Comparison of ENCODE assay signal across 12 cellular contexts in genomic region chr14:61253064-61253753, GRCh38. TPM values are rescaled to one million over a fixed set of nuclear protein-coding genes. Genes with fewer than 3 reads are reported as not detected.
DNase-seq lines count a peak whose midpoint lies in the region; ATAC-seq, FAIRE-seq and TF ChIP-seq lines count a peak whose summit lies in the region.
"Had no signal": no experiment of that assay in that cellular context is flagged by ENCODE, and none has a peak within 500 bp of the region (broad histone marks: within the 10 kb centered on the region; RNA-seq: fewer than 3 reads in every experiment).

No MANE protein-coding gene starts in this region.

- peaks cover under 1% of the 10 kb centered on the region for H3K27me3 ChIP-seq in left ventricle myocardium inferior (ENCODE audit: low read depth)
- no peaks in the 10 kb centered on the region for H3K27me3 ChIP-seq in right atrium auricular region
- peaks cover 9% of the 10 kb centered on the region for H3K27me3 ChIP-seq in NT2/D1 (ENCODE audit: insufficient read depth, insufficient read length)
- H3K27me3 ChIP-seq: cardiac muscle cell, Peyer's patch had no signal

- H3K9me3 ChIP-seq in left ventricle myocardium inferior (replicated peaks) (no peaks in the 10 kb centered on the region), right atrium auricular region (no peaks in the 10 kb centered on the region), NT2/D1 (ENCODE audit: insufficient read depth, low read length) (no peaks in the 10 kb centered on the region)
- H3K9me3 ChIP-seq: Peyer's patch, thoracic aorta had no signal

- H3K27ac Mint-ChIP-seq in brain: peak overlapping the region in 3 of 5 experiments; percentile 16 to 60 (median 52)

- peaks cover 0 to 3% (median 0%) of the 10 kb centered on the region in 5 experiments for H3K9me3 Mint-ChIP-seq in brain

- DNase-seq in left ventricle myocardium inferior: no peak
- no peak for DNase-seq in right atrium auricular region (ENCODE audit: low spot score)
- no peak for DNase-seq in NT2/D1 (ENCODE audit: low read depth, low spot score)
- no peak for DNase-seq in urothelium cell line (ENCODE audit: low spot score)
- DNase-seq in central memory CD4-positive, alpha-beta T cell: no peak
- no peak for DNase-seq in activated effector memory CD4-positive, alpha-beta T cell treated with Interleukin-2 at 50 U/mL for 16 hours

- peak; percentile 74 for FAIRE-seq in urothelium cell line (lab: Jason Lieb, UNC)

- H3K27ac ChIP-seq in left ventricle myocardium inferior (replicated peaks) (no peak overlapping the region), right atrium auricular region (no peak overlapping the region)
- H3K27ac ChIP-seq: cardiac muscle cell, Peyer's patch, thoracic aorta had no signal

- no peak for ATAC-seq in GM19467 (IDR thresholded peaks at IDR 0.05; ENCODE audit: unreplicated experiment)

- no peak overlapping the region for H3K4me3 ChIP-seq in left ventricle myocardium inferior
- no peak overlapping the region for H3K4me3 ChIP-seq in right atrium auricular region
- H3K4me3 ChIP-seq in NT2/D1 (ENCODE audit: insufficient read length, low read depth): no peak overlapping the region
- H3K4me3 ChIP-seq: cardiac muscle cell, Peyer's patch, thoracic aorta had no signal

- H3K4me3 Mint-ChIP-seq in brain: no peak overlapping the region

- H3K36me3 ChIP-seq in left ventricle myocardium inferior: no peaks in the 10 kb centered on the region
- no peaks in the 10 kb centered on the region for H3K36me3 ChIP-seq in right atrium auricular region
- H3K36me3 ChIP-seq in NT2/D1 (ENCODE audit: insufficient read depth, insufficient read length, low read length): no peaks in the 10 kb centered on the region
- H3K36me3 ChIP-seq: cardiac muscle cell, Peyer's patch, thoracic aorta had no signal

- H3K9ac ChIP-seq in NT2/D1 (ENCODE audit: insufficient read length, low read depth): peak overlapping the region; percentile 32

- peaks cover 20% of the 10 kb centered on the region for H3K27me3 Mint-ChIP-seq in brain

- H3K4me1 ChIP-seq in left ventricle myocardium inferior: no peaks in the 10 kb centered on the region
- no peaks in the 10 kb centered on the region for H3K4me1 ChIP-seq in right atrium auricular region
- H3K4me1 ChIP-seq in NT2/D1 (ENCODE audit: insufficient read depth, insufficient read length): no peaks in the 10 kb centered on the region
- H3K4me1 ChIP-seq: Peyer's patch had no signal

- H3K4me1 Mint-ChIP-seq in brain: peaks cover 24% of the 10 kb centered on the region

- H3K36me3 Mint-ChIP-seq in brain: no peaks in the 10 kb centered on the region

- peak; percentile 35 for TF ChIP-seq CTCF in left ventricle myocardium inferior (IDR thresholded peaks at IDR 0.05; ENCODE audit: borderline replicate concordance)
- TF ChIP-seq CTCF in right atrium auricular region (IDR thresholded peaks at IDR 0.05): peak in 1 of 2 donors; percentile 12
- peak in 1 of 2 experiments; percentile 12 for TF ChIP-seq CTCF in brain (conservative IDR thresholded peaks at IDR 0.05)

- intact Hi-C loops in left ventricle myocardium inferior (cut with micrococcal nuclease): loop anchor here (5.0 to 10.0 kb wide), 3 partner anchors 228 to 901 kb away; no protein-coding TSS in a partner anchor

RNA-seq across cellular contexts. Expression of gene TMEM30B, which starts 27.9 kb away (rescaled TPM):
- total RNA-seq in left ventricle myocardium inferior (0.22 TPM), right atrium auricular region (1 to 10 TPM; 2.0 to 3.7 TPM)
- 7.1 TPM for polyA plus RNA-seq in brain (ENCODE audit: insufficient read depth, low read depth, low replicate concordance)
- total RNA-seq: HT1080 had no signal
